1 cellular context compared by ENCODE assay signal in the genomic region with DNA sequence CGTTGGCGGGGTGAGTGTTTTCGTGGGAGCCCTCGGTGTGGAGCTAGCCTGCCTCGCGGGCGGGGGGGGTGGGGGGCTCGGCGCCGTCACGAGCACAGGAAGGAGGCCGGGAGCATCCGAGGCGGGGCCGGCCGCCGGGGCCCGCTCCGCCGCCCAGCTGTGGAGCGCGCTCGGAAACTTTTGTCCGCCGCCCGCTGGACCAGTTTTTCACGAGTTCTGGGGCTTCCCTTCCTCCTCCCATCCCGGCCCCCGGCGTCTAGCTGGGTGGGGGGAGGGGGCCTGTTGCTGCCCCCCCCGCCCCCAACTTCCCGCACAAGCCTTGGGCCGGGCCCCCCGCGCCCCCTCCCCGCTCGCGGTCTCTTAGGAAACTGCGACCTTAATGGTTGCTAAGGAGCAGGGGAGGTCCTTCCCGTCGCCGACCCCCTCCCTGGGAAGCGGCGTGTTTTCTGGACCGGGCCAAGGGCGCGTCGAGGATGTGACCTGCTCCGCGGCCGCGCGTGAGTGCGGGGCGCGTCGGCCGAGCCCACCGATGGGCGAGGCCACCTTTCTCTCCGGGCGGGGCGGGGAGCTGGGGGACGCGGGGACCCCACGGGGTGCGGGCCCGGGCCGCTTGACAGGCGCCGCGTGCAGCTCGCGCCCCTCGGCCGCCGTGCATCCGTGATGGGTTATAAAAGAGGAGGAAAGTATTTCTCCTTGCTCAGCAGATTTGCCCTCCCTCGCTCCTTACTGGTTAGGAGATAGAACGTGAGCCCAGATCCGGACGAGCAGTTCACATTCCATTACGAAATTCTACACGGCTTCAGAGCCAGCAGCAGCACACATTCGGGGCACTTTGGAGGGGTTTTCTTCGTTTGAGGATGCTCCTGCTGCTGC.
TF ChIP-seq lines count a peak whose summit lies in the region.

No MANE protein-coding gene starts in this region.

TF ChIP-seq in HepG2, 621 proteins besides CTCF, POLR2A, EP300 and RAD21 (continued from another document and continues in another):
- TF ChIP-seq, protein P1, sequence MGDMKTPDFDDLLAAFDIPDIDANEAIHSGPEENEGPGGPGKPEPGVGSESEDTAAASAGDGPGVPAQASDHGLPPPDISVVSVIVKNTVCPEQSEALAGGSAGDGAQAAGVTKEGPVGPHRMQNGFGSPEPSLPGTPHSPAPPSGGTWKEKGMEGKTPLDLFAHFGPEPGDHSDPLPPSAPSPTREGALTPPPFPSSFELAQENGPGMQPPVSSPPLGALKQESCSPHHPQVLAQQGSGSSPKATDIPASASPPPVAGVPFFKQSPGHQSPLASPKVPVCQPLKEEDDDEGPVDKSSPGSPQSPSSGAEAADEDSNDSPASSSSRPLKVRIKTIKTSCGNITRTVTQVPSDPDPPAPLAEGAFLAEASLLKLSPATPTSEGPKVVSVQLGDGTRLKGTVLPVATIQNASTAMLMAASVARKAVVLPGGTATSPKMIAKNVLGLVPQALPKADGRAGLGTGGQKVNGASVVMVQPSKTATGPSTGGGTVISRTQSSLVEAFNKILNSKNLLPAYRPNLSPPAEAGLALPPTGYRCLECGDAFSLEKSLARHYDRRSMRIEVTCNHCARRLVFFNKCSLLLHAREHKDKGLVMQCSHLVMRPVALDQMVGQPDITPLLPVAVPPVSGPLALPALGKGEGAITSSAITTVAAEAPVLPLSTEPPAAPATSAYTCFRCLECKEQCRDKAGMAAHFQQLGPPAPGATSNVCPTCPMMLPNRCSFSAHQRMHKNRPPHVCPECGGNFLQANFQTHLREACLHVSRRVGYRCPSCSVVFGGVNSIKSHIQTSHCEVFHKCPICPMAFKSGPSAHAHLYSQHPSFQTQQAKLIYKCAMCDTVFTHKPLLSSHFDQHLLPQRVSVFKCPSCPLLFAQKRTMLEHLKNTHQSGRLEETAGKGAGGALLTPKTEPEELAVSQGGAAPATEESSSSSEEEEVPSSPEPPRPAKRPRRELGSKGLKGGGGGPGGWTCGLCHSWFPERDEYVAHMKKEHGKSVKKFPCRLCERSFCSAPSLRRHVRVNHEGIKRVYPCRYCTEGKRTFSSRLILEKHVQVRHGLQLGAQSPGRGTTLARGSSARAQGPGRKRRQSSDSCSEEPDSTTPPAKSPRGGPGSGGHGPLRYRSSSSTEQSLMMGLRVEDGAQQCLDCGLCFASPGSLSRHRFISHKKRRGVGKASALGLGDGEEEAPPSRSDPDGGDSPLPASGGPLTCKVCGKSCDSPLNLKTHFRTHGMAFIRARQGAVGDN (CRISPR knock-in tag; IDR thresholded peaks at IDR 0.05) = peak; percentile 65
- TF ChIP-seq ZNF343 (CRISPR knock-in tag; IDR thresholded peaks at IDR 0.05) (no peak), CHD2 (IDR thresholded peaks at IDR 0.05; ENCODE audit: low read depth, low read length) (no peak), HOXA7 (CRISPR knock-in tag; IDR thresholded peaks at IDR 0.05) (no peak), SIX1 (CRISPR knock-in tag; IDR thresholded peaks at IDR 0.05; ENCODE audit: borderline replicate concordance) (no peak), ZNF644 (CRISPR knock-in tag; IDR thresholded peaks at IDR 0.05; ENCODE audit: low read depth) (no peak), ARNT (IDR thresholded peaks at IDR 0.05) (no peak), NFYC (CRISPR knock-in tag; IDR thresholded peaks at IDR 0.05) (peak; percentile 37; the same call in 1 of the 2 replicates), ZNF10 (CRISPR knock-in tag; IDR thresholded peaks at IDR 0.05; ENCODE audit: borderline replicate concordance, low read depth) (no peak), ZNF510 (CRISPR knock-in tag; IDR thresholded peaks at IDR 0.05; ENCODE audit: low read depth) (no peak), FOSL1 (CRISPR knock-in tag; IDR thresholded peaks at IDR 0.05; ENCODE audit: borderline replicate concordance) (no peak), KMT2B (CRISPR knock-in tag; IDR thresholded peaks at IDR 0.05) (peak; percentile 49; the same call in 1 of the 2 replicates), EEA1 (CRISPR knock-in tag; IDR thresholded peaks at IDR 0.05; ENCODE audit: borderline replicate concordance) (no peak), FOXM1 (CRISPR knock-in tag; IDR thresholded peaks at IDR 0.05) (no peak), ZNF12 (CRISPR knock-in tag; IDR thresholded peaks at IDR 0.05) (no peak), NFIC (IDR thresholded peaks at IDR 0.05; ENCODE audit: low read length) (no peak), SMARCC2 (IDR thresholded peaks at IDR 0.05) (no peak), FOXK2 (IDR thresholded peaks at IDR 0.05) (no peak), ZNF782 (CRISPR knock-in tag; IDR thresholded peaks at IDR 0.05; ENCODE audit: borderline replicate concordance) (no peak), ZNF383 (CRISPR knock-in tag; IDR thresholded peaks at IDR 0.05; ENCODE audit: borderline replicate concordance) (no peak), CCDC6 (CRISPR knock-in tag; IDR thresholded peaks at IDR 0.05) (0 out of 2 replicates have a peak, but pooled peaks have one; percentile 38), ZNF350 (CRISPR knock-in tag; IDR thresholded peaks at IDR 0.05; ENCODE audit: borderline replicate concordance, low read depth) (no peak), ARNT2 (CRISPR knock-in tag; IDR thresholded peaks at IDR 0.05; ENCODE audit: low read depth) (no peak), ZFYVE20 (CRISPR knock-in tag; IDR thresholded peaks at IDR 0.05; ENCODE audit: borderline replicate concordance, low read depth) (no peak), ZNF296 (CRISPR knock-in tag; conservative IDR thresholded peaks at IDR 0.05) (no peak), ZSCAN12 (CRISPR knock-in tag; IDR thresholded peaks at IDR 0.05) (peak; percentile 27; the same call in 1 of the 2 replicates), GTF2F1 (IDR thresholded peaks at IDR 0.05; ENCODE audit: low read length) (no peak), ZNF225 (CRISPR knock-in tag; IDR thresholded peaks at IDR 0.05) (no peak), ELF4 (CRISPR knock-in tag; IDR thresholded peaks at IDR 0.05; ENCODE audit: borderline replicate concordance) (no peak), KMT2A (CRISPR knock-in tag; IDR thresholded peaks at IDR 0.05) (peak; percentile 70; the same call in 1 of the 2 replicates), LCORL (IDR thresholded peaks at IDR 0.05) (no peak), LCORL (CRISPR knock-in tag; IDR thresholded peaks at IDR 0.05) (no peak), ZNF558 (CRISPR knock-in tag; IDR thresholded peaks at IDR 0.05; ENCODE audit: borderline replicate concordance) (no peak), HIVEP1 (CRISPR knock-in tag; IDR thresholded peaks at IDR 0.05) (no peak), RAD51 (IDR thresholded peaks at IDR 0.05; ENCODE audit: borderline replicate concordance) (no peak)
- TF ChIP-seq, protein P2, sequence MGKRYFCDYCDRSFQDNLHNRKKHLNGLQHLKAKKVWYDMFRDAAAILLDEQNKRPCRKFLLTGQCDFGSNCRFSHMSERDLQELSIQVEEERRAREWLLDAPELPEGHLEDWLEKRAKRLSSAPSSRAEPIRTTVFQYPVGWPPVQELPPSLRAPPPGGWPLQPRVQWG (CRISPR knock-in tag; IDR thresholded peaks at IDR 0.05; ENCODE audit: borderline replicate concordance, low read depth) = no peak
- TF ChIP-seq, protein P3, sequence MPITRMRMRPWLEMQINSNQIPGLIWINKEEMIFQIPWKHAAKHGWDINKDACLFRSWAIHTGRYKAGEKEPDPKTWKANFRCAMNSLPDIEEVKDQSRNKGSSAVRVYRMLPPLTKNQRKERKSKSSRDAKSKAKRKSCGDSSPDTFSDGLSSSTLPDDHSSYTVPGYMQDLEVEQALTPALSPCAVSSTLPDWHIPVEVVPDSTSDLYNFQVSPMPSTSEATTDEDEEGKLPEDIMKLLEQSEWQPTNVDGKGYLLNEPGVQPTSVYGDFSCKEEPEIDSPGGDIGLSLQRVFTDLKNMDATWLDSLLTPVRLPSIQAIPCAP (CRISPR knock-in tag; IDR thresholded peaks at IDR 0.05; ENCODE audit: low read depth) = no peak
- TF ChIP-seq, protein P4, sequence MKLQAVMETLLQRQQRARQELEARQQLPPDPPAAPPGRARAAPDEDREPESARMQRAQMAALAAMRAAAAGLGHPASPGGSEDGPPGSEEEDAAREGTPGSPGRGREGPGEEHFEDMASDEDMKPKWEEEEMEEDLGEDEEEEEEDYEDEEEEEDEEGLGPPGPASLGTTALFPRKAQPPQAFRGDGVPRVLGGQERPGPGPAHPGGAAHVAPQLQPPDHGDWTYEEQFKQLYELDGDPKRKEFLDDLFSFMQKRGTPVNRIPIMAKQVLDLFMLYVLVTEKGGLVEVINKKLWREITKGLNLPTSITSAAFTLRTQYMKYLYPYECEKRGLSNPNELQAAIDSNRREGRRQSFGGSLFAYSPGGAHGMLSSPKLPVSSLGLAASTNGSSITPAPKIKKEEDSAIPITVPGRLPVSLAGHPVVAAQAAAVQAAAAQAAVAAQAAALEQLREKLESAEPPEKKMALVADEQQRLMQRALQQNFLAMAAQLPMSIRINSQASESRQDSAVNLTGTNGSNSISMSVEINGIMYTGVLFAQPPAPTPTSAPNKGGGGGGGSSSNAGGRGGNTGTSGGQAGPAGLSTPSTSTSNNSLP (IDR thresholded peaks at IDR 0.05; ENCODE audit: low read depth, low read length) = no peak
- TF ChIP-seq, protein P5, sequence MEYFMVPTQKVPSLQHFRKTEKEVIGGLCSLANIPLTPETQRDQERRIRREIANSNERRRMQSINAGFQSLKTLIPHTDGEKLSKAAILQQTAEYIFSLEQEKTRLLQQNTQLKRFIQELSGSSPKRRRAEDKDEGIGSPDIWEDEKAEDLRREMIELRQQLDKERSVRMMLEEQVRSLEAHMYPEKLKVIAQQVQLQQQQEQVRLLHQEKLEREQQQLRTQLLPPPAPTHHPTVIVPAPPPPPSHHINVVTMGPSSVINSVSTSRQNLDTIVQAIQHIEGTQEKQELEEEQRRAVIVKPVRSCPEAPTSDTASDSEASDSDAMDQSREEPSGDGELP (IDR thresholded peaks at IDR 0.05; ENCODE audit: borderline replicate concordance, low read depth) = peak; percentile 34; the same call in 1 of the 2 replicates
- TF ChIP-seq, protein P6, sequence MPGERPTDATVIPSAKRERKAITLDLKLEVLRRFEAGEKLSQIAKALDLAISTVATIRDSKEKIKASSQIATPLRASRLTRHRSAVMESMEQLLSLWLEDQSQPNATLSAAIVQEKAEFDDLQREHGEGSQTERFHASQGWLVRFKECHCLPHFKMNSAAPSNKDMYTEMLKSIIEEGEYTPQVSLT (CRISPR knock-in tag; IDR thresholded peaks at IDR 0.05; ENCODE audit: borderline replicate concordance, low read depth) = no peak
- TF ChIP-seq, protein P7, sequence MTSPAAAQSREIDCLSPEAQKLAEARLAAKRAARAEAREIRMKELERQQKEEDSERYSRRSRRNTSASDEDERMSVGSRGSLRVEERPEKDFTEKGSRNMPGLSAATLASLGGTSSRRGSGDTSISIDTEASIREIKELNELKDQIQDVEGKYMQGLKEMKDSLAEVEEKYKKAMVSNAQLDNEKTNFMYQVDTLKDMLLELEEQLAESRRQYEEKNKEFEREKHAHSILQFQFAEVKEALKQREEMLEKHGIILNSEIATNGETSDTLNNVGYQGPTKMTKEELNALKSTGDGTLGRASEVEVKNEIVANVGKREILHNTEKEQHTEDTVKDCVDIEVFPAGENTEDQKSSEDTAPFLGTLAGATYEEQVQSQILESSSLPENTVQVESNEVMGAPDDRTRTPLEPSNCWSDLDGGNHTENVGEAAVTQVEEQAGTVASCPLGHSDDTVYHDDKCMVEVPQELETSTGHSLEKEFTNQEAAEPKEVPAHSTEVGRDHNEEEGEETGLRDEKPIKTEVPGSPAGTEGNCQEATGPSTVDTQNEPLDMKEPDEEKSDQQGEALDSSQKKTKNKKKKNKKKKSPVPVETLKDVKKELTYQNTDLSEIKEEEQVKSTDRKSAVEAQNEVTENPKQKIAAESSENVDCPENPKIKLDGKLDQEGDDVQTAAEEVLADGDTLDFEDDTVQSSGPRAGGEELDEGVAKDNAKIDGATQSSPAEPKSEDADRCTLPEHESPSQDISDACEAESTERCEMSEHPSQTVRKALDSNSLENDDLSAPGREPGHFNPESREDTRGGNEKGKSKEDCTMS (CRISPR knock-in tag; conservative IDR thresholded peaks at IDR 0.05) = no peak
- TF ChIP-seq, protein P8, sequence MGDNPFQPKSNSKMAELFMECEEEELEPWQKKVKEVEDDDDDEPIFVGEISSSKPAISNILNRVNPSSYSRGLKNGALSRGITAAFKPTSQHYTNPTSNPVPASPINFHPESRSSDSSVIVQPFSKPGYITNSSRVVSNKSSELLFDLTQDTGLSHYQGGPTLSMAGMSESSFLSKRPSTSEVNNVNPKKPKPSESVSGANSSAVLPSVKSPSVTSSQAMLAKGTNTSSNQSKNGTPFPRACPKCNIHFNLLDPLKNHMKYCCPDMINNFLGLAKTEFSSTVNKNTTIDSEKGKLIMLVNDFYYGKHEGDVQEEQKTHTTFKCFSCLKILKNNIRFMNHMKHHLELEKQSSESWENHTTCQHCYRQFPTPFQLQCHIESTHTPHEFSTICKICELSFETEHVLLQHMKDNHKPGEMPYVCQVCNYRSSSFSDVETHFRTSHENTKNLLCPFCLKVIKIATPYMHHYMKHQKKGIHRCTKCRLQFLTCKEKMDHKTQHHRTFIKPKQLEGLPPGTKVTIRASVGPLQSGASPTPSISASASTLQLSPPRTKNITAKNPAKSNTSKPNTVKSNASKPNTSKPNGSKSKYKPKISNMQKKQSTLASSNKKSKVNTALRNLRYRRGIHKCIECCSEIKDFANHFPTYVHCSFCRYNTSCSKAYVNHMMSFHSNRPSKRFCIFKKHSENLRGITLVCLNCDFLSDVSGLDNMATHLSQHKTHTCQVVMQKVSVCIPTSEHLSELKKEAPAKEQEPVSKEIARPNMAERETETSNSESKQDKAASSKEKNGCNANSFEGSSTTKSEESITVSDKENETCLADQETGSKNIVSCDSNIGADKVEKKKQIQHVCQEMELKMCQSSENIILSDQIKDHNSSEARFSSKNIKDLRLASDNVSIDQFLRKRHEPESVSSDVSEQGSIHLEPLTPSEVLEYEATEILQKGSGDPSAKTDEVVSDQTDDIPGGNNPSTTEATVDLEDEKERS (CRISPR knock-in tag; IDR thresholded peaks at IDR 0.05) = no peak
- TF ChIP-seq, protein P9, sequence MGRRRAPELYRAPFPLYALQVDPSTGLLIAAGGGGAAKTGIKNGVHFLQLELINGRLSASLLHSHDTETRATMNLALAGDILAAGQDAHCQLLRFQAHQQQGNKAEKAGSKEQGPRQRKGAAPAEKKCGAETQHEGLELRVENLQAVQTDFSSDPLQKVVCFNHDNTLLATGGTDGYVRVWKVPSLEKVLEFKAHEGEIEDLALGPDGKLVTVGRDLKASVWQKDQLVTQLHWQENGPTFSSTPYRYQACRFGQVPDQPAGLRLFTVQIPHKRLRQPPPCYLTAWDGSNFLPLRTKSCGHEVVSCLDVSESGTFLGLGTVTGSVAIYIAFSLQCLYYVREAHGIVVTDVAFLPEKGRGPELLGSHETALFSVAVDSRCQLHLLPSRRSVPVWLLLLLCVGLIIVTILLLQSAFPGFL (CRISPR knock-in tag; IDR thresholded peaks at IDR 0.05) = no peak
- TF ChIP-seq, protein P10, sequence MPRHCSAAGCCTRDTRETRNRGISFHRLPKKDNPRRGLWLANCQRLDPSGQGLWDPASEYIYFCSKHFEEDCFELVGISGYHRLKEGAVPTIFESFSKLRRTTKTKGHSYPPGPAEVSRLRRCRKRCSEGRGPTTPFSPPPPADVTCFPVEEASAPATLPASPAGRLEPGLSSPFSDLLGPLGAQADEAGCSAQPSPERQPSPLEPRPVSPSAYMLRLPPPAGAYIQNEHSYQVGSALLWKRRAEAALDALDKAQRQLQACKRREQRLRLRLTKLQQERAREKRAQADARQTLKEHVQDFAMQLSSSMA (CRISPR knock-in tag; IDR thresholded peaks at IDR 0.05) = no peak
